In the genomic region with DNA sequence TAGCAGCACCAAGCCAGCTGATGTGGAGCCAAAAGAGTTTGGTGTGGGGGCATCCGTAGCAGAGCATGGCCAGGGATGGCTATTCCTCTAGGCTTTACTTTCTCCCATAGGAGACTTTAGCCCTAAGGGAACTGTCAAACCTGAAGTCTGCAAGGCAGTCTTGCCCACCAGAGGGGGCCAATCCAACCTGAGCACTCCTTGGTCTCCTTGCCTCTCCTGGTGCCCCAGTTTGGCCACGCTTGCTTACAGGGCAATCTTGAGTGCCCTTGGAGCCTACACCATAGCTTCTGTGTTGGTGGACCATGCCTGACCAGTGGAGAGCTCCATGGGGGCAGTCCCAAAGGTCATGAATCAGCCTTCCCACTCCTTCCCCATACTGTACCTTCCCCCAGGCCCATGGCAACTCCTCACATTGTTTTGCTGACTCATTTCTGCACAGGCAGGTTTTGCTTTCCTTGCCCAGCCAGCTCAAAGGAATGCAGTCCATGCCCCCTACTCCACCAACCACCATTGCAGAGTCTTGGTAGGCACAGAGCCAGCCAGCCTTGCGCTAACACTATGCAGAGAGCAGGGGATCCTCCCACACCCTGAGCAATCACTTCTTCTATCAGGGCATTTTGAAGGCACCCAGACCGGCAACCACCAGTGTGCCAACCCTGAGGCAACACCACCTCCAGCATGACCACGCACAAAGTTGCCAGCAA, we compare ENCODE assay signal across 11 cellular contexts.
DNase-seq lines count a peak whose midpoint lies in the region; ATAC-seq and TF ChIP-seq lines count a peak whose summit lies in the region.
"Had no signal": no experiment of that assay in that cellular context is flagged by ENCODE, and none has a peak within 500 bp of the region (broad histone marks: within the 10 kb centered on the region; RNA-seq: fewer than 3 reads in every experiment).

No MANE protein-coding gene starts in this region.

- H3K27me3 ChIP-seq in PC-3 (ENCODE audit: low read length), result no peaks in the 10 kb centered on the region
- H3K27me3 ChIP-seq in neuronal stem cell (ENCODE audit: control insufficient read depth in 3 of 3, insufficient read depth in 3 of 3, low read depth in 1 of 3, low read length in 3 of 3), result no peaks in the 10 kb centered on the region

- H3K9me3 ChIP-seq in PC-3 (ENCODE audit: low read length), result no peaks in the 10 kb centered on the region
- no peaks in the 10 kb centered on the region for H3K9me3 ChIP-seq in neuronal stem cell (replicated peaks in 1 of 2; ENCODE audit: control insufficient read depth in 2 of 2, insufficient read depth in 1 of 2, low read depth in 1 of 2, low read length in 2 of 2)

- no peak overlapping the region for H2AK5ac ChIP-seq in neuronal stem cell (ENCODE audit: low read depth, low read length)

- H4K8ac ChIP-seq in neuronal stem cell (ENCODE audit: low read depth, low read length), result no peak overlapping the region

- CTCF ChIA-PET in PC-3 (lab: Charles Lee), result interaction anchor here (0.6 kb wide), 1 partner anchor 307 kb away, joined by 10 read pairs; no protein-coding TSS in a partner anchor

- no peaks in the 10 kb centered on the region for H3K79me2 ChIP-seq in PC-3 (ENCODE audit: low read length)

- H3K9me2 ChIP-seq in PC-3 (replicated peaks; ENCODE audit: low read length), result no peaks in the 10 kb centered on the region

- H2BK15ac ChIP-seq in neuronal stem cell (ENCODE audit: low read length), result no peak overlapping the region

- peak overlapping the region; percentile 42; the same call in 1 of the 2 replicates for H2AFZ ChIP-seq in PC-3 (ENCODE audit: low read length)
- no peak overlapping the region for H2AFZ ChIP-seq in neuronal stem cell (ENCODE audit: low read length)

- H3K18ac ChIP-seq in neuronal stem cell (ENCODE audit: low read length), result no peak overlapping the region

- no peak overlapping the region for H2BK120ac ChIP-seq in neuronal stem cell (ENCODE audit: low read depth, low read length)

- H3K4me2 ChIP-seq in PC-3 (ENCODE audit: low read length), result peak overlapping the region; percentile 22; the same call in 1 of the 2 replicates
- H3K4me2 ChIP-seq in neuronal stem cell (ENCODE audit: insufficient read depth, low read length, poor library complexity, severe bottlenecking), result no peak overlapping the region

- H3K4me3 ChIP-seq in PC-3 (ENCODE audit: low read length), result no peak overlapping the region
- H3K4me3 ChIP-seq in choroid plexus epithelial cell (ENCODE audit: low read depth, low read length), result no peak overlapping the region
- H3K4me3 ChIP-seq in neuronal stem cell (ENCODE audit: low read length in 2 of 2), result no peak overlapping the region

- no peaks in the 10 kb centered on the region for H4K20me1 ChIP-seq in PC-3 (ENCODE audit: low read length)

- TF ChIP-seq CTCF in PC-3 (conservative IDR thresholded peaks at IDR 0.05; ENCODE audit: low read depth, low read length) (peak; percentile 41; the same call in 1 of the 2 replicates), choroid plexus epithelial cell (conservative IDR thresholded peaks at IDR 0.05; ENCODE audit: low read depth, low read length) (peak; percentile 28), omental fat pad (IDR thresholded peaks at IDR 0.05) (no peak)

- no peaks in the 10 kb centered on the region for H3K79me1 ChIP-seq in neuronal stem cell (ENCODE audit: low read depth, low read length)

- no peaks in the 10 kb centered on the region for H3F3A ChIP-seq in PC-3 (ENCODE audit: low read length, unreplicated experiment)

- H3K4me1 ChIP-seq in PC-3 (ENCODE audit: insufficient read depth, low read length), result peaks cover 14% of the 10 kb centered on the region
- no peaks in the 10 kb centered on the region for H3K4me1 ChIP-seq in neuronal stem cell (ENCODE audit: control insufficient read depth in 2 of 2, insufficient read depth in 1 of 2, low read depth in 1 of 2, low read length in 2 of 2)

- H2BK12ac ChIP-seq in neuronal stem cell (ENCODE audit: low read length), result no peak overlapping the region

- H3K4me3 Mint-ChIP-seq in immature natural killer cell, result no peak overlapping the region
- H3K4me3 Mint-ChIP-seq: type B pancreatic cell had no signal

- no peak overlapping the region for H3K4ac ChIP-seq in neuronal stem cell (ENCODE audit: low read length)

- H3K9ac ChIP-seq in PC-3 (ENCODE audit: low read length) (no peak overlapping the region), neuronal stem cell (ENCODE audit: low read depth, low read length, poor library complexity) (no peak overlapping the region)

- ATAC-seq in PC-3 (peak; percentile 76), GM18867 (IDR thresholded peaks at IDR 0.05; ENCODE audit: unreplicated experiment) (no peak), omental fat pad (ENCODE audit: low FRiP score) (no peak)

- no CpG with 5 or more reads among the region's 5 CpGs for WGBS in neuronal stem cell (ENCODE audit: extremely low coverage in 2 of 2, insufficient read length in 2 of 2, insufficient replicate concordance in 1 of 2), 2 donors

- peak overlapping the region; percentile 40 for H3K14ac ChIP-seq in neuronal stem cell (ENCODE audit: low read length)

- no peak overlapping the region for H2BK5ac ChIP-seq in neuronal stem cell (ENCODE audit: low read length)

- no peak overlapping the region for H3K27ac Mint-ChIP-seq in immature natural killer cell
- H3K27ac Mint-ChIP-seq: type B pancreatic cell had no signal

- H4K91ac ChIP-seq in neuronal stem cell (ENCODE audit: low read depth, low read length, poor library complexity), result no peak overlapping the region

- H3K9me3 Mint-ChIP-seq in immature natural killer cell, result peaks cover 3 to 60% (median 20%) of the 10 kb centered on the region in 6 donors

- peak overlapping the region; percentile 30 for H3K23ac ChIP-seq in neuronal stem cell (ENCODE audit: low read depth, low read length, poor library complexity)

- POLR2A ChIA-PET in PC-3 (lab: Charles Lee; ENCODE audit: unreplicated experiment), result no interaction called here

- DNase-seq in HPDE6-E6E7 (ENCODE audit: extremely low spot score) (peak; percentile 54), PC-3 (peak; percentile 87), choroid plexus epithelial cell (ENCODE audit: low read depth) (peak; percentile 3), neuronal stem cell (ENCODE audit: low spot score) (no peak), immature natural killer cell (no peak), NCI-H2107 treated with DMSO at 0.1 percent for 48 hours (lab: John Stamatoyannopoulos, UW; ENCODE audit: unreplicated experiment) (no peak), omental fat pad (ENCODE audit: low spot score) (no peak)
- DNase-seq: activated CD8-positive, alpha-beta memory T cell treated with anti-CD3 and anti-CD28 coated beads, Interleukin-2, amount 50 U/mL, for 48 hours; NCI-H2171 treated with DMSO at 0.1 percent for 48 hours had no signal

- H3K27ac ChIP-seq in PC-3 (ENCODE audit: low read length), result peak overlapping the region; percentile 21
- H3K27ac ChIP-seq in neuronal stem cell (replicated peaks; ENCODE audit: low read length), result no peak overlapping the region

- peaks cover 0 to 11% (median 7%) of the 10 kb centered on the region in 3 donors for H3K36me3 Mint-ChIP-seq in immature natural killer cell
- H3K36me3 Mint-ChIP-seq: type B pancreatic cell had no signal

- H3K4me1 Mint-ChIP-seq in immature natural killer cell, result no peaks in the 10 kb centered on the region

- intact Hi-C loops in PC-3 (cut with micrococcal nuclease), result no loop called here

- H3K36me3 ChIP-seq in PC-3 (ENCODE audit: low read depth, low read length) (no peaks in the 10 kb centered on the region), neuronal stem cell (replicated peaks in 1 of 2; ENCODE audit: control insufficient read depth in 2 of 2, insufficient read depth in 2 of 2, low read length in 2 of 2) (no peaks in the 10 kb centered on the region)

- H3K27me3 Mint-ChIP-seq in immature natural killer cell (ENCODE audit: low read depth in 3 of 3), result peaks cover 0 to 3% (median 2%) of the 10 kb centered on the region in 3 donors
- H3K27me3 Mint-ChIP-seq: type B pancreatic cell had no signal

- no TSS peak for BruUV-seq in PC-3 (replicated peaks; lab: Mats Ljungman, UMichigan)

Comparison
In these comparisons a context has a peak if more than half of its experiments do, and no peak if none do; other contexts are left out.
1. DNase-seq: peak in HPDE6-E6E7 (single experiment), PC-3 (single experiment) and choroid plexus epithelial cell (single experiment); none in neuronal stem cell (single experiment), immature natural killer cell (0 of 3), NCI-H2107 treated with DMSO at 0.1 percent for 48 hours (single experiment) and omental fat pad (single experiment).
2. CTCF ChIP-seq: peak in PC-3 (single experiment) and choroid plexus epithelial cell (single experiment); none in omental fat pad (0 of 3).